In the genomic region with DNA sequence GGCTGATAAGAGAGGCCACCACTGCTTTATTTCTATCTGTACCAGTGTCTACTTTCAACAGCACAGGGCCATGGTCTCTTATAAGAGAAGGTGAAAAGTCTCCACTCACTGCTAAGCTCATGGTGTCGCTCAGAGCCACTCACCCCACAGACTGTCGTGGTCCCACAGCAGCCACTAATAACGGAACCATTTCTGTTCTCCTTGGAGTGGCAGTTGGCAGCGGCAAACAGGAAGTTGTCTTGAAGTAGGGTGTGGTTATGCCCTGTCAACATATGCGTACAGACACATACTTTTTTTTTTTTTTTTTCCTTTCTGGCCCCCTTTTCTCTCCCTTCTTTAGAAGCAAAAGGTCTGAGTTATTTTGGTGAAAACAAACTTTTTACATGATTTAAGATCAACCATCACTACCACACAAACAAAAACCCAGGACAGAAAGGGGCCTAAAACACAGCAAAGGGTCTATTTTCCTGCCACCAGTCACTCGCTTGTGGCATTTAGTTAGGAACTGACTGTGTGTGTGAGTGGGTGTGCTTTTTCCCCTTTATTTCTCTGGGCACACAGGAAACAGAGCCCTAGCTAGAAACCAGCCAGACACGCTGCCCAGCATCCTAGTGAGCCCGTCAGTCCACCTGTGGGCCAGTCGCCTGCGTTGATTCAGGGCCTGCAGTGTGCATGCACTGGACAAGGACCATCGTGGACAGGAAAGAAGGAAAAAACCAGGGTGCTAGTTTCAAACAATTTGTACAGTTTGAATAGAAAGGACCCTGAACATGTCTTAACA, we compare ENCODE assay signal across 8 cellular contexts.
DNase-seq lines count a peak whose midpoint lies in the region; ATAC-seq, FAIRE-seq and TF ChIP-seq lines count a peak whose summit lies in the region.

No MANE protein-coding gene starts in this region.

- no peak for FAIRE-seq in kidney (lab: Jason Lieb, UNC)

- H3K27ac ChIP-seq in C4-2B, result peak overlapping the region; percentile 59
- peak overlapping the region in 1 of 2 donors; percentile 55 for H3K27ac ChIP-seq in kidney (ENCODE audit: low read depth in 2 of 2, low read length in 2 of 2)
- peak overlapping the region; percentile 28 to 95 (median 79) for H3K27ac ChIP-seq in tibial nerve

- no peaks in the 10 kb centered on the region for H3K36me3 ChIP-seq in kidney (ENCODE audit: control insufficient read depth in 1 of 2, insufficient read depth in 2 of 2, low read length in 2 of 2)
- H3K36me3 ChIP-seq in tibial nerve, result no peaks in the 10 kb centered on the region

- WGBS in tibial nerve, 2 donors, result 53 to 56% methylated on average over 11 of the region's 11 CpGs

- TF ChIP-seq CTCF in C4-2B (conservative IDR thresholded peaks at IDR 0.05) (no peak), kidney (IDR thresholded peaks at IDR 0.05; ENCODE audit: borderline replicate concordance, extremely low read depth, insufficient read depth) (no peak), tibial nerve (IDR thresholded peaks at IDR 0.05) (no peak)

- peak overlapping the region; percentile 20 to 43 for H3K4me3 ChIP-seq in kidney (ENCODE audit: low read length in 2 of 2)
- H3K4me3 ChIP-seq in tibial nerve, result peak overlapping the region; percentile 30 to 48 (median 38)

- ATAC-seq in GM21367 (IDR thresholded peaks at IDR 0.05; ENCODE audit: unreplicated experiment), result peak; percentile 56

- peak; percentile 46 for DNase-seq in NAMALWA (ENCODE audit: low spot score)
- DNase-seq in activated T-cell treated with anti-CD3 and anti-CD28 coated beads for 24 hours (ENCODE audit: low read depth), result peak; percentile 26
- no peak for DNase-seq in kidney
- peak in 1 of 2 donors; percentile 29 for DNase-seq in tibial nerve (ENCODE audit: low spot score in 2 of 2)
- DNase-seq in SK-N-DZ (ENCODE audit: low spot score), result no peak
- DNase-seq in cerebellar cortex (ENCODE audit: low spot score), result no peak

- peaks cover 42 to 45% of the 10 kb centered on the region in 2 donors for H3K4me1 ChIP-seq in kidney (ENCODE audit: control insufficient read depth in 1 of 2, insufficient read depth in 1 of 2, low read depth in 1 of 2, low read length in 2 of 2)
- peaks cover 9 to 87% (median 54%) of the 10 kb centered on the region in 4 donors for H3K4me1 ChIP-seq in tibial nerve

- H3K9me3 ChIP-seq in kidney (ENCODE audit: control insufficient read depth in 1 of 2, low read length in 2 of 2) (no peaks in the 10 kb centered on the region), tibial nerve (no peaks in the 10 kb centered on the region)

- H3K27me3 ChIP-seq in tibial nerve, result no peaks in the 10 kb centered on the region

- peak overlapping the region in 1 of 2 donors; percentile 44 for H3K9ac ChIP-seq in kidney (ENCODE audit: low read length in 2 of 2)

- TF ChIP-seq POLR2A in tibial nerve (IDR thresholded peaks at IDR 0.05), result no peak

- intact Hi-C loops in kidney (cut with DNase I), result no loop called here

- TF ChIP-seq EP300 in tibial nerve (IDR thresholded peaks at IDR 0.05), result peak in 1 of 2 donors; percentile 45

Comparison
In these comparisons a context has a peak if more than half of its experiments do, and no peak if none do; other contexts are left out.
1. DNase-seq: peak in NAMALWA (single experiment) and activated T-cell treated with anti-CD3 and anti-CD28 coated beads for 24 hours (single experiment); none in kidney (single experiment), SK-N-DZ (single experiment) and cerebellar cortex (single experiment).